23 cellular contexts compared by ENCODE assay signal in the genomic region with DNA sequence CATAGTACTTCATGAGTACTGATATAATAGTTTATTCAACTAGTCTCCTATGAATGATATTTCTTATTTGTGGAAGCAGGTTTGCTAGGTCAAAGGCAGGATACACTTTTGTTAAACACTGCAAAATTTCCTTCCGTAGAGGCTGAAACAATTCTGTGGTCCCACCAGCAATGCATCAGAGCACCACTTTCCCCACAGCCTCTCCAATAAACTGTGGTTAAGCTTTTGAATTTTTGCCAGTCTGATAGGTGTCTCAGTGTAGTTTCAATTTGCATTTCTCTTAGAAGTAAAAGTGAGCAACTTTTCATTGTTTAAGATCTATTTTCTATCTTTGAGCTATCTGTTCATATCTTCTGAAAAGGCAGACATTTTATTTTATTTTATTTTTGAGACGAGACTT. TPM values are rescaled to one million over a fixed set of nuclear protein-coding genes. Genes with fewer than 3 reads are reported as not detected.
DNase-seq lines count a peak whose midpoint lies in the region; ATAC-seq and TF ChIP-seq lines count a peak whose summit lies in the region.
"Had no signal": no experiment of that assay in that cellular context is flagged by ENCODE, and none has a peak within 500 bp of the region (broad histone marks: within the 10 kb centered on the region; RNA-seq: fewer than 3 reads in every experiment).

No MANE protein-coding gene starts in this region.

- no peak overlapping the region for H3K4me3 ChIP-seq in CD4-positive, CD25-positive, alpha-beta regulatory T cell (ENCODE audit: low read depth, low read length)
- no peak overlapping the region for H3K4me3 ChIP-seq in WERI-Rb-1 (ENCODE audit: low read depth, low read length)
- H3K4me3 ChIP-seq: lower lobe of right lung, pancreas, sigmoid colon had no signal

- CTCF ChIA-PET in activated CD4-positive, alpha-beta memory T cell treated with anti-CD3 and anti-CD28 coated beads for 36 hours (lab: Charles Lee) = interaction anchor here (0.6 to 1.7 kb wide), 5 partner anchors 9 to 149 kb away, joined by 3 to 4 read pairs (median 3); no protein-coding TSS in a partner anchor

- H3K27me3 ChIP-seq in CD4-positive, CD25-positive, alpha-beta regulatory T cell (ENCODE audit: control insufficient read depth, insufficient read depth, low read length) = no peaks in the 10 kb centered on the region
- H3K27me3 ChIP-seq in WERI-Rb-1 (ENCODE audit: insufficient read depth, low read depth, severe bottlenecking) = no peaks in the 10 kb centered on the region
- H3K27me3 ChIP-seq: pancreas, sigmoid colon had no signal

- peaks cover 53% of the 10 kb centered on the region for H3K36me3 ChIP-seq in CD4-positive, CD25-positive, alpha-beta regulatory T cell (ENCODE audit: control insufficient read depth, insufficient read depth, low read length)
- peaks cover 8% of the 10 kb centered on the region for H3K36me3 ChIP-seq in WERI-Rb-1

- POLR2A ChIA-PET in activated CD4-positive, alpha-beta memory T cell treated with anti-CD3 and anti-CD28 coated beads for 36 hours (lab: Charles Lee) = no interaction called here

- TF ChIP-seq CTCF in WERI-Rb-1 (IDR thresholded peaks at IDR 0.05; ENCODE audit: low read depth, low read length) = no peak

- no peak overlapping the region for H3K27ac ChIP-seq in CD4-positive, CD25-positive, alpha-beta regulatory T cell (ENCODE audit: insufficient read depth, low read length, poor library complexity, severe bottlenecking)
- H3K27ac ChIP-seq in WERI-Rb-1 = no peak overlapping the region
- H3K27ac ChIP-seq: 22Rv1, lower lobe of right lung, pancreas, sigmoid colon, VCaP had no signal

- H3K27me3 Mint-ChIP-seq in CD4-positive, CD25-positive, alpha-beta regulatory T cell = no peaks in the 10 kb centered on the region
- no peaks in the 10 kb centered on the region for H3K27me3 Mint-ChIP-seq in activated CD4-positive, alpha-beta memory T cell treated with anti-CD3 and anti-CD28 coated beads for 36 hours
- peaks cover 0 to 2% (median 1%) of the 10 kb centered on the region in 3 donors for H3K27me3 Mint-ChIP-seq in immature natural killer cell (ENCODE audit: low read depth in 3 of 3)

- H3K4me3 Mint-ChIP-seq in CD4-positive, CD25-positive, alpha-beta regulatory T cell = no peak overlapping the region
- no peak overlapping the region for H3K4me3 Mint-ChIP-seq in activated CD4-positive, alpha-beta memory T cell treated with anti-CD3 and anti-CD28 coated beads for 36 hours
- peak overlapping the region in 1 of 5 donors; percentile 53 for H3K4me3 Mint-ChIP-seq in immature natural killer cell
- H3K4me3 Mint-ChIP-seq: HFFc6 had no signal

- no peak for DNase-seq in activated CD4-positive, CD25-positive, alpha-beta regulatory T cell (lab: John Stamatoyannopoulos, UW)
- DNase-seq in CD4-positive, CD25-positive, alpha-beta regulatory T cell = no peak
- peak; percentile 28 for DNase-seq in activated CD4-positive, alpha-beta memory T cell treated with anti-CD3 and anti-CD28 coated beads for 36 hours
- DNase-seq in immature natural killer cell (no peak), DMS 273 (lab: John Stamatoyannopoulos, UW; ENCODE audit: unreplicated experiment) (no peak), kidney glomerular epithelial cell (lab: John Stamatoyannopoulos, UW) (no peak), WERI-Rb-1 (no peak)
- DNase-seq: head of caudate nucleus; HFFc6; KBM-7; lower lobe of right lung; NCI-H1048; NCI-H2081 treated with DMSO at 0.1 percent for 48 hours; NCI-H526; pancreas; sigmoid colon; stimulated activated CD4-positive, alpha-beta T cell treated with anti-CD3 and anti-CD28 coated beads, Interleukin-2, amount 100 ng/mL, for 24 hours; substantia nigra; T-helper 1 cell had no signal

- no peaks in the 10 kb centered on the region for H3K9me3 ChIP-seq in CD4-positive, CD25-positive, alpha-beta regulatory T cell (ENCODE audit: control insufficient read depth in 2 of 2, low read length in 2 of 2)
- H3K9me3 ChIP-seq in WERI-Rb-1 (ENCODE audit: severe bottlenecking) = no peaks in the 10 kb centered on the region
- H3K9me3 ChIP-seq: lower lobe of right lung, pancreas, sigmoid colon had no signal

- H3K4me1 ChIP-seq in CD4-positive, CD25-positive, alpha-beta regulatory T cell (ENCODE audit: control insufficient read depth, insufficient read depth, low read length, poor library complexity, severe bottlenecking) = no peaks in the 10 kb centered on the region
- H3K4me1 ChIP-seq: pancreas had no signal

- peak overlapping the region in 2 of 3 donors; percentile 51 to 79 for H3K27ac Mint-ChIP-seq in CD4-positive, CD25-positive, alpha-beta regulatory T cell
- H3K27ac Mint-ChIP-seq in activated CD4-positive, alpha-beta memory T cell treated with anti-CD3 and anti-CD28 coated beads for 36 hours = no peak overlapping the region
- peak overlapping the region; percentile 53 to 83 (median 66) for H3K27ac Mint-ChIP-seq in immature natural killer cell
- H3K27ac Mint-ChIP-seq: HFFc6 had no signal

- peaks cover 32% of the 10 kb centered on the region for H3K36me3 Mint-ChIP-seq in CD4-positive, CD25-positive, alpha-beta regulatory T cell
- peaks cover 27% of the 10 kb centered on the region for H3K36me3 Mint-ChIP-seq in activated CD4-positive, alpha-beta memory T cell treated with anti-CD3 and anti-CD28 coated beads for 36 hours
- peaks cover 11 to 23% (median 21%) of the 10 kb centered on the region in 3 donors for H3K36me3 Mint-ChIP-seq in immature natural killer cell

- peaks cover 7 to 12% (median 10%) of the 10 kb centered on the region in 4 donors for H3K4me1 Mint-ChIP-seq in CD4-positive, CD25-positive, alpha-beta regulatory T cell
- peaks cover 9% of the 10 kb centered on the region for H3K4me1 Mint-ChIP-seq in activated CD4-positive, alpha-beta memory T cell treated with anti-CD3 and anti-CD28 coated beads for 36 hours (ENCODE audit: low read depth)
- peaks cover 6 to 22% of the 10 kb centered on the region in 2 donors for H3K4me1 Mint-ChIP-seq in immature natural killer cell

- intact Hi-C loops in activated CD4-positive, alpha-beta memory T cell treated with anti-CD3 and anti-CD28 coated beads for 36 hours (cut with micrococcal nuclease) = no loop called here

- H3K9me3 Mint-ChIP-seq in CD4-positive, CD25-positive, alpha-beta regulatory T cell = peaks cover 0 to 4% (median 0%) of the 10 kb centered on the region in 7 donors
- no peaks in the 10 kb centered on the region for H3K9me3 Mint-ChIP-seq in activated CD4-positive, alpha-beta memory T cell treated with anti-CD3 and anti-CD28 coated beads for 36 hours
- peaks cover 0 to 1% (median 0%) of the 10 kb centered on the region in 6 donors for H3K9me3 Mint-ChIP-seq in immature natural killer cell
- H3K9me3 Mint-ChIP-seq: HFFc6 had no signal

- ATAC-seq in activated CD4-positive, CD25-positive, alpha-beta regulatory T cell treated with anti-CD3 and anti-CD28 coated beads, Interleukin-2, amount 50 U/mL, for 24 hours = peak; percentile 58 to 64
- no peak for ATAC-seq in CD4-positive, CD25-positive, alpha-beta regulatory T cell (ENCODE audit: low read depth in 2 of 2)
- ATAC-seq: lower lobe of right lung, pancreas, Right ventricle myocardium inferior had no signal

RNA-seq across cellular contexts. Expression of a gene that starts 36.4 kb away (rescaled TPM):
- 4.3 TPM for total RNA-seq in CD4-positive, CD25-positive, alpha-beta regulatory T cell
- polyA plus RNA-seq in CD4-positive, CD25-positive, alpha-beta regulatory T cell = under 1 TPM in 3 of 4 donors, not detected in 1; 0.15 to 0.52 (median 0.38) TPM
- 10 to 100 TPM; 21.3 to 22.1 TPM for total RNA-seq in activated CD4-positive, alpha-beta memory T cell treated with anti-CD3 and anti-CD28 coated beads for 36 hours
- polyA plus RNA-seq in immature natural killer cell = 1 to 10 TPM in 1 of 3 donors, under 1 TPM in 2; 0.12 to 1.3 (median 0.38) TPM

Comparison
In these comparisons a context has a peak if more than half of its experiments do, and no peak if none do; other contexts are left out.
1. ATAC-seq: peak in activated CD4-positive, CD25-positive, alpha-beta regulatory T cell treated with anti-CD3 and anti-CD28 coated beads, Interleukin-2, amount 50 U/mL, for 24 hours (2 of 2); none in CD4-positive, CD25-positive, alpha-beta regulatory T cell (0 of 2).